8 cellular contexts compared by ENCODE assay signal in genomic region chr11:65315204-65315865, GRCh38. TPM values are rescaled to one million over a fixed set of nuclear protein-coding genes. Genes with fewer than 3 reads are reported as not detected.
A peak's percentile ranks its signal among the peaks of the same experiment; 100 is the strongest.
DNase-seq lines count a peak whose midpoint lies in the region; ATAC-seq and TF ChIP-seq lines count a peak whose summit lies in the region.

No MANE protein-coding gene starts in this region.

- peaks cover 15% of the 10 kb centered on the region for H3K4me1 ChIP-seq in CD8-positive, alpha-beta T cell (ENCODE audit: insufficient read depth, low read length)

- peak; percentile 91 for TF ChIP-seq CTCF in CD8-positive, alpha-beta T cell (IDR thresholded peaks at IDR 0.05)
- TF ChIP-seq CTCF in cardiac fibroblast (IDR thresholded peaks at IDR 0.05; ENCODE audit: low read depth, low read length) = peak; percentile 71

- H3K36me3 Mint-ChIP-seq in CD8-positive, alpha-beta T cell = no peaks in the 10 kb centered on the region

- H3K4me3 Mint-ChIP-seq in CD8-positive, alpha-beta T cell = peak overlapping the region; percentile 80

- intact Hi-C loops in CD8-positive, alpha-beta T cell (cut with DNase I, micrococcal nuclease) = loop anchor here (1.0 to 10.0 kb wide), 6 partner anchors 15 to 471 kb away; partner anchors contain the start of genes ARL2 (in 2 of the 2) and CDC42BPG (in 1 of the 2)

- no peaks in the 10 kb centered on the region for H3K36me3 ChIP-seq in CD8-positive, alpha-beta T cell (ENCODE audit: insufficient read depth, low read length)

- H3K27ac Mint-ChIP-seq in CD8-positive, alpha-beta T cell = no peak overlapping the region

- H3K9me3 ChIP-seq in CD8-positive, alpha-beta T cell (ENCODE audit: low read length) = no peaks in the 10 kb centered on the region

- CTCF ChIA-PET in CD8-positive, alpha-beta T cell (lab: Charles Lee) = interaction anchor here (0.7 to 8.5 kb wide), 43 partner anchors 8 to 352 kb away, joined by 3 to 110 read pairs (median 5); partner anchors contain the start of genes ARL2, DPF2 and POLA2

- no peaks in the 10 kb centered on the region for H3K27me3 Mint-ChIP-seq in CD8-positive, alpha-beta T cell (ENCODE audit: low read depth)

- peak; percentile 67 for ATAC-seq in CD8-positive, alpha-beta T cell
- ATAC-seq in HG03521 (IDR thresholded peaks at IDR 0.05; ENCODE audit: unreplicated experiment) = no peak

- H3K9me3 Mint-ChIP-seq in CD8-positive, alpha-beta T cell = no peaks in the 10 kb centered on the region

- POLR2A ChIA-PET in CD8-positive, alpha-beta T cell (lab: Charles Lee) = interaction anchor here (0.6 to 1.7 kb wide), 8 partner anchors 18 to 205 kb away, joined by 3 to 8 read pairs (median 4); partner anchors contain the start of genes DPF2, MALAT1 and POLA2

- H3K4me3 ChIP-seq in CD8-positive, alpha-beta T cell (ENCODE audit: low read depth, low read length) = peak overlapping the region; percentile 73
- peak overlapping the region; percentile 97 to 100 for H3K4me3 ChIP-seq in cardiac fibroblast (replicated peaks in 1 of 2; ENCODE audit: low read depth in 2 of 2, low read length in 2 of 2)

- no peak overlapping the region for H3K27ac ChIP-seq in CD8-positive, alpha-beta T cell (ENCODE audit: low read depth, low read length)

- H3K27me3 ChIP-seq in CD8-positive, alpha-beta T cell (ENCODE audit: insufficient read depth, low read length) = no peaks in the 10 kb centered on the region

- DNase-seq in CD8-positive, alpha-beta T cell = peak; percentile 56 to 87 (median 75)
- DNase-seq in HCEC 1CT (peak; percentile 54), NCI-H2196 (lab: John Stamatoyannopoulos, UW; ENCODE audit: unreplicated experiment) (peak; percentile 83), cardiac fibroblast (ENCODE audit: low read depth in 2 of 2) (peak; percentile 77 to 82), iris pigment epithelial cell (ENCODE audit: low read depth) (peak; percentile 63)
- peak; percentile 62 for DNase-seq in activated CD4-positive, CD25-positive, alpha-beta regulatory T cell treated with anti-CD3 and anti-CD28 coated beads, Interleukin-2, amount 50 U/mL, for 16 hours (ENCODE audit: low read depth, low spot score)
- DNase-seq in stimulated activated CD4-positive, alpha-beta T cell treated with anti-CD3 and anti-CD28 coated beads, Interleukin-12 subunit alpha, Interleukin-12 subunit beta, amount 100 ng/mL, for 48 hours (ENCODE audit: low read depth in 2 of 3, low spot score in 1 of 3) = peak; percentile 44 to 78 (median 71)

- H3K4me1 Mint-ChIP-seq in CD8-positive, alpha-beta T cell (ENCODE audit: low read depth) = peaks cover 7% of the 10 kb centered on the region

RNA-seq across cellular contexts. Expression of gene CDC42EP2, which starts 0.7 kb away (rescaled TPM):
- under 1 TPM; 0.67 to 0.76 TPM for total RNA-seq in CD8-positive, alpha-beta T cell

RNA-seq across cellular contexts. Expression of gene DPF2, which starts 18.3 kb away (rescaled TPM):
- 10 to 100 TPM; 71.4 to 71.5 TPM for total RNA-seq in CD8-positive, alpha-beta T cell

RNA-seq across cellular contexts. Expression of gene TIGD3, which starts 39.2 kb away (rescaled TPM):
- total RNA-seq in CD8-positive, alpha-beta T cell = under 1 TPM; 0.35 to 0.75 TPM

RNA-seq across cellular contexts. Expression of gene POLA2, which starts 53.6 kb away (rescaled TPM):
- total RNA-seq in CD8-positive, alpha-beta T cell = 1 to 10 TPM; 8.5 to 9.3 TPM
